In genomic region chr6:26124550-26125014, GRCh38 we compare ENCODE assay signal across 8 cellular contexts. TPM values are rescaled to one million over a fixed set of nuclear protein-coding genes. Genes with fewer than 3 reads are reported as not detected.
DNase-seq lines count a peak whose midpoint lies in the region; ATAC-seq and TF ChIP-seq lines count a peak whose summit lies in the region.

No MANE protein-coding gene starts in this region.

- peak; percentile 1 for ATAC-seq in activated CD8-positive, alpha-beta memory T cell treated with anti-CD3 and anti-CD28 coated beads, Interleukin-2, amount 10 ng/mL, durations not matched to agents 7 days and 5 days

- intact Hi-C loops in OCI-LY7 (cut with micrococcal nuclease; ENCODE audit: unreplicated experiment), result loop anchor here (1.0 to 10.0 kb wide), 5 partner anchors 33 to 1768 kb away; a partner anchor contains a TSS
- intact Hi-C loops in dorsolateral prefrontal cortex (cut with DNase I), result loop anchor here in 1 of 2 donors (1.0 to 2.0 kb wide), 2 partner anchors 32 to 72 kb away; a partner anchor contains a TSS

- H3K9ac ChIP-seq in mucosa of stomach (ENCODE audit: low read length), result peak overlapping the region; percentile 94

- H3K9me2 ChIP-seq in OCI-LY7 (ENCODE audit: insufficient read depth, low read length), result no peaks in the 10 kb centered on the region

- H3K79me2 ChIP-seq in OCI-LY7 (ENCODE audit: insufficient read depth, low read depth, low read length), result peaks cover 11% of the 10 kb centered on the region; the same call in 1 of the 2 replicates

- H3K4me2 ChIP-seq in OCI-LY7 (ENCODE audit: low read length), result peak overlapping the region; percentile 92

- H3K4me1 Mint-ChIP-seq in activated CD8-positive, alpha-beta memory T cell treated with anti-CD3 and anti-CD28 coated beads, Interleukin-2, amount 10 ng/mL, durations not matched to agents 7 days and 5 days, result peaks cover 48% of the 10 kb centered on the region

- H3K36me3 ChIP-seq in OCI-LY7 (ENCODE audit: insufficient read depth, low read length) (peaks cover 12% of the 10 kb centered on the region), mucosa of stomach (ENCODE audit: control insufficient read depth, insufficient read depth, low read length) (peaks cover under 1% of the 10 kb centered on the region)

- H2AFZ ChIP-seq in OCI-LY7 (ENCODE audit: low read length), result no peak overlapping the region

- H3K4me1 ChIP-seq in OCI-LY7 (ENCODE audit: insufficient read depth, low read length, poor library complexity, severe bottlenecking) (peaks cover 46% of the 10 kb centered on the region), mucosa of stomach (ENCODE audit: control insufficient read depth, insufficient read depth, low read length) (peaks cover 24% of the 10 kb centered on the region)

- peak overlapping the region; percentile 85 for H3K4me3 ChIP-seq in OCI-LY7 (ENCODE audit: low read depth, low read length, poor library complexity, severe bottlenecking)
- peak overlapping the region; percentile 64 to 99 (median 91) for H3K4me3 ChIP-seq in dorsolateral prefrontal cortex
- H3K4me3 ChIP-seq in mucosa of stomach (ENCODE audit: low read length), result peak overlapping the region; percentile 79

- peaks cover 9% of the 10 kb centered on the region for H4K20me1 ChIP-seq in OCI-LY7 (ENCODE audit: insufficient read depth, low read length)

- H3K27me3 Mint-ChIP-seq in activated CD8-positive, alpha-beta memory T cell treated with anti-CD3 and anti-CD28 coated beads, Interleukin-2, amount 10 ng/mL, durations not matched to agents 7 days and 5 days, result peaks cover 13% of the 10 kb centered on the region

- H3K4me3 Mint-ChIP-seq in activated CD8-positive, alpha-beta memory T cell treated with anti-CD3 and anti-CD28 coated beads, Interleukin-2, amount 10 ng/mL, durations not matched to agents 7 days and 5 days, result peak overlapping the region; percentile 99

- peaks cover 50% of the 10 kb centered on the region for H3K36me3 Mint-ChIP-seq in activated CD8-positive, alpha-beta memory T cell treated with anti-CD3 and anti-CD28 coated beads, Interleukin-2, amount 10 ng/mL, durations not matched to agents 7 days and 5 days

- peak overlapping the region; percentile 99 for H3K27ac ChIP-seq in OCI-LY7 (ENCODE audit: low read depth, low read length, poor library complexity, severe bottlenecking)
- peak overlapping the region; percentile 44 to 99 (median 96) for H3K27ac ChIP-seq in dorsolateral prefrontal cortex

- H3K9me3 Mint-ChIP-seq in activated CD8-positive, alpha-beta memory T cell treated with anti-CD3 and anti-CD28 coated beads, Interleukin-2, amount 10 ng/mL, durations not matched to agents 7 days and 5 days (ENCODE audit: low read depth), result no peaks in the 10 kb centered on the region

- no peaks in the 10 kb centered on the region; the same call in 1 of the 2 replicates for H3K9me3 ChIP-seq in OCI-LY7 (ENCODE audit: low read length)
- no peaks in the 10 kb centered on the region for H3K9me3 ChIP-seq in mucosa of stomach (ENCODE audit: control insufficient read depth, low read length)

- H3K27ac Mint-ChIP-seq in activated CD8-positive, alpha-beta memory T cell treated with anti-CD3 and anti-CD28 coated beads, Interleukin-2, amount 10 ng/mL, durations not matched to agents 7 days and 5 days, result peak overlapping the region; percentile 100

- no peak for DNase-seq in activated CD8-positive, alpha-beta memory T cell treated with anti-CD3 and anti-CD28 coated beads, Interleukin-2, amount 10 ng/mL, durations not matched to agents 7 days and 5 days
- no peak for DNase-seq in activated CD8-positive, alpha-beta memory T cell treated with anti-CD3 and anti-CD28 coated beads, Interleukin-2, amount 50 U/mL, for 48 hours
- DNase-seq in OCI-LY7 (ENCODE audit: low spot score) (peak; percentile 67), dorsolateral prefrontal cortex (no peak), globus pallidus (ENCODE audit: low spot score) (no peak), dermis blood vessel endothelial cell (no peak), GOT3 (lab: John Stamatoyannopoulos, UW) (no peak)

- POLR2A ChIA-PET in OCI-LY7 (lab: Charles Lee), result interaction anchor here (0.8 to 6.3 kb wide), 49 partner anchors 9 to 1768 kb away, joined by 3 to 330 read pairs (median 7); a partner anchor contains a TSS

- TF ChIP-seq CTCF in OCI-LY7 (conservative IDR thresholded peaks at IDR 0.05; ENCODE audit: low read length) (no peak), dorsolateral prefrontal cortex (IDR thresholded peaks at IDR 0.05 in 54 of 56, conservative IDR thresholded peaks at IDR 0.05 in 2 of 56; ENCODE audit: low read depth in 1 of 56, partially characterized antibody in 56 of 56) (peak in 1 of 56 donors; percentile 2)

- no TSS peak for BruUV-seq in OCI-LY7 (replicated peaks; lab: Mats Ljungman, UMichigan)

- CTCF ChIA-PET in activated CD8-positive, alpha-beta memory T cell treated with anti-CD3 and anti-CD28 coated beads, Interleukin-2, amount 10 ng/mL, durations not matched to agents 7 days and 5 days (lab: Charles Lee), result interaction anchor here (0.8 to 6.4 kb wide), 14 partner anchors 12 to 126 kb away, joined by 3 to 101 read pairs (median 4); a partner anchor contains a TSS
- CTCF ChIA-PET in OCI-LY7 (lab: Charles Lee; ENCODE audit: unreplicated experiment), result no interaction called here

- H3K27me3 ChIP-seq in dorsolateral prefrontal cortex (no peaks in the 10 kb centered on the region), mucosa of stomach (ENCODE audit: control insufficient read depth, insufficient read depth, low read length) (no peaks in the 10 kb centered on the region)

RNA-seq across cellular contexts. Expression of gene HFE, which starts 37.4 kb away (rescaled TPM):
- total RNA-seq in activated CD8-positive, alpha-beta memory T cell treated with anti-CD3 and anti-CD28 coated beads, Interleukin-2, amount 10 ng/mL, durations not matched to agents 7 days and 5 days, result 1 to 10 TPM; 1.6 to 3.4 TPM
- total RNA-seq in OCI-LY7 (2014; rRNA removed; shearing (Covaris generic)), result 0.18 and 0.69 TPM in 2 replicates
- total RNA-seq in OCI-LY7 (2022) (0.57 and 0.72 TPM in 2 replicates), dorsolateral prefrontal cortex (1 to 10 TPM in 117 of 120 experiments, under 1 TPM in 3; 0.71 to 8.5 (median 2.6) TPM), dermis blood vessel endothelial cell (2.2 and 6.2 TPM in 2 replicates)
